ENCODE assay signal across 8 cellular contexts in the genomic region with DNA sequence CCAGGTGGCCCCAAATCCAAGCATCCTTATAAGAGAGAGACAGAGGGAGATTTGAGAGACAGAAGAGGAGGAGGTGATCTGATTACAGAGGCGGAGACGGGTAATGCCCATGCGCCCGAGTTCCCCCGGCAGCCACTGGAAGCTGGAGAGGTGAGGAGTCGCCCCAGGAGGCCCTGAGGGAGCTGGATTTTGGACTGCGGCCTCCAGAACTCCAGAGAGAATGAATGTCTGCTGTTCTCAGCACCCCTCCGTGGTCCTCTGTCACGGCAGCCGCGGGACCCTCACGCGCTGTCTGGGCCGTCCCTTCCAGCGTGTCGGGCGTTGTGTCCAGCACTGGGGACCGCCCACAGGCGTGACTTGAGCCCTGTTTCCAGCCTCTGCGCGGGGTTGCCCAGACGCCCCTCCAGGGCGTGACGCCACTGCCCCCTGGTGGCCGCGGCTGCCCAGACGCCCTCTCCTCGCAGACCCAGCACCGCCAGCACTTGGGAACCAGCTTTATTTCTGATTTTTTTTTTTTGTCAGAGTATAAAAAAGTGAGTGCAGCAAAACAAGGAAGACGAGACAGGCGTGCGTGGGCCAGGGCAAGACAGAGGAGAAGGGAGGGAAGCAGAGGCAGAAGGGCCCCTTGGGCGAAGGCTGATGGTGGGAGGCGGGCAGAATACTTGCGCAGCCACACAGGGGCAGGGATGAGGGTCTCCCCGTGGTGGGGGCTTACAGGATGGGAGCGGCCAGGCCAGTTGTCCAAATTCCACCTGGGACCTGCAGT. TPM values are rescaled to one million over a fixed set of nuclear protein-coding genes. Genes with fewer than 3 reads are reported as not detected.
A peak's percentile ranks its signal among the peaks of the same experiment; 100 is the strongest.
DNase-seq lines count a peak whose midpoint lies in the region; ATAC-seq and TF ChIP-seq lines count a peak whose summit lies in the region.

No MANE protein-coding gene starts in this region.

- H3K4me1 ChIP-seq in HAP-1 = peaks cover 8% of the 10 kb centered on the region

- in situ Hi-C loops in HAP-1 (cut with MboI; ENCODE audit: low sequenced_read_pairs) = no loop called here

- H3K4me3 Mint-ChIP-seq in CD14-positive monocyte = peak overlapping the region in 1 of 2 donors; percentile 46

- peak overlapping the region; percentile 54 for H3K27ac ChIP-seq in cingulate gyrus (ENCODE audit: low read depth, low read length)

- H3K27me3 Mint-ChIP-seq in CD14-positive monocyte (ENCODE audit: low read depth in 3 of 3) = peaks cover 20 to 35% (median 20%) of the 10 kb centered on the region in 3 donors

- peaks cover 0 to 11% (median 2%) of the 10 kb centered on the region in 7 donors for H3K9me3 Mint-ChIP-seq in CD14-positive monocyte

- TF ChIP-seq CTCF in CD14-positive monocyte (IDR thresholded peaks at IDR 0.05) = peak; percentile 98

- peak overlapping the region; percentile 17; the same call in 1 of the 2 replicates for H3K4me3 ChIP-seq in HAP-1

- peak overlapping the region in 2 of 7 donors; percentile 0 to 77 for H3K27ac Mint-ChIP-seq in CD14-positive monocyte

- no peaks in the 10 kb centered on the region for H3K9me3 ChIP-seq in HAP-1

- peaks cover 30% of the 10 kb centered on the region for H3K4me1 Mint-ChIP-seq in CD14-positive monocyte

- H3K36me3 ChIP-seq in HAP-1 (replicated peaks) = no peaks in the 10 kb centered on the region

- peaks cover 0 to 2% of the 10 kb centered on the region in 2 donors for H3K36me3 Mint-ChIP-seq in CD14-positive monocyte

- H3K27me3 ChIP-seq in HAP-1 (ENCODE audit: low read depth) = no peaks in the 10 kb centered on the region

- intact Hi-C loops in CD14-positive monocyte (cut with micrococcal nuclease) = loop anchor here (2.0 to 5.0 kb wide), 6 partner anchors 67 to 537 kb away; a partner anchor contains a TSS

- DNase-seq in CD14-positive monocyte (ENCODE audit: low spot score) (peak; percentile 82), HAP-1 (ENCODE audit: low spot score in 2 of 2) (peak; percentile 70 to 94), NCI-H446 (lab: John Stamatoyannopoulos, UW) (peak; percentile 59 to 87), kidney glomerular epithelial cell (lab: John Stamatoyannopoulos, UW) (peak; percentile 68)
- DNase-seq in activated CD4-positive, alpha-beta T cell treated with anti-CD3 and anti-CD28 coated beads for 4 hours = peak; percentile 76 to 79
- DNase-seq in stimulated activated CD4-positive, alpha-beta T cell treated with anti-CD3 and anti-CD28 coated beads, Interleukin-1b, Interleukin-23, amount 100 ng/mL, for 24 hours (ENCODE audit: low read depth in 4 of 4, low spot score in 1 of 4) = peak in 3 of 4 experiments; percentile 63 to 75 (median 66)

- ATAC-seq in HG02678 (IDR thresholded peaks at IDR 0.05; ENCODE audit: unreplicated experiment) = no peak

RNA-seq across cellular contexts. Expression of a gene that starts 4.1 kb away (rescaled TPM):
- polyA plus RNA-seq in CD14-positive monocyte = under 1 TPM in 1 of 2 donors, not detected in 1; 0.10 TPM

RNA-seq across cellular contexts. Expression of a gene that starts 5.6 kb away (rescaled TPM):
- under 1 TPM; 0.34 to 0.67 TPM for polyA plus RNA-seq in CD14-positive monocyte

RNA-seq across cellular contexts. Expression of a gene that starts 7.1 kb away (rescaled TPM):
- polyA plus RNA-seq in CD14-positive monocyte = 10 to 100 TPM; 34.5 to 47.7 TPM

RNA-seq across cellular contexts. Expression of a gene that starts 17.6 kb away (rescaled TPM):
- polyA plus RNA-seq in CD14-positive monocyte = 10 to 100 TPM; 10.9 to 14.5 TPM
